Comparison of ENCODE assay signal across 8 cellular contexts in genomic region chr1:206380163-206380790, GRCh38.
DNase-seq lines count a peak whose midpoint lies in the region; ATAC-seq and TF ChIP-seq lines count a peak whose summit lies in the region.
"Not testable (repeated sequence)": the region's sequence is repeated elsewhere in the genome, so short reads cannot be mapped to it uniquely, and the experiment has no call there.

No MANE protein-coding gene starts in this region.

- not testable (repeated sequence) for BruUV-seq in PC-9 (replicated peaks; lab: Mats Ljungman, UMichigan)

- ATAC-seq in Right ventricle myocardium superior (ENCODE audit: poor library complexity): peak; percentile 51

- H3K36me3 Mint-ChIP-seq in activated CD4-positive, alpha-beta memory T cell treated with anti-CD3 and anti-CD28 coated beads, Interleukin-2, amount 10 ng/mL, durations not matched to agents 7 days and 5 days (ENCODE audit: low read depth); chondrocyte (ENCODE audit: low read depth): not testable (repeated sequence)

- H3K27me3 ChIP-seq in PC-9 (ENCODE audit: insufficient read depth, low read depth): not testable (repeated sequence)

- no CpG with 5 or more reads among the region's 4 CpGs for WGBS in mesodermal cell (ENCODE audit: insufficient coverage in 2 of 2), 2 experiments

- H3K4me2 ChIP-seq in PC-9: not testable (repeated sequence)

- not testable (repeated sequence) for H3K4me3 ChIP-seq in HFF-Myc (replicated peaks; ENCODE audit: low read depth, low read length); PC-9; mesodermal cell (ENCODE audit: extremely low read depth, insufficient read depth, low read length, poor library complexity, severe bottlenecking)

- H4K20me1 ChIP-seq in PC-9 (ENCODE audit: insufficient read depth): not testable (repeated sequence)

- POLR2A ChIA-PET in PC-9 (lab: Charles Lee; ENCODE audit: unreplicated experiment); activated CD4-positive, alpha-beta memory T cell treated with anti-CD3 and anti-CD28 coated beads, Interleukin-2, amount 10 ng/mL, durations not matched to agents 7 days and 5 days (lab: Charles Lee): not testable (repeated sequence)

- not testable (repeated sequence) for H2AFZ ChIP-seq in PC-9

- H3K9me3 Mint-ChIP-seq in activated CD4-positive, alpha-beta memory T cell treated with anti-CD3 and anti-CD28 coated beads, Interleukin-2, amount 10 ng/mL, durations not matched to agents 7 days and 5 days; chondrocyte (ENCODE audit: low read depth): not testable (repeated sequence)

- H3K9me3 ChIP-seq in PC-9 (ENCODE audit: insufficient read depth, low read depth); mesodermal cell (ENCODE audit: control insufficient read depth, low read length): not testable (repeated sequence)

- H3K9me2 ChIP-seq in PC-9 (ENCODE audit: insufficient read depth): not testable (repeated sequence)

- peak overlapping the region; percentile 68 for H3K27ac Mint-ChIP-seq in activated CD4-positive, alpha-beta memory T cell treated with anti-CD3 and anti-CD28 coated beads, Interleukin-2, amount 10 ng/mL, durations not matched to agents 7 days and 5 days
- peak overlapping the region; percentile 41 for H3K27ac Mint-ChIP-seq in chondrocyte (ENCODE audit: unreplicated experiment)

- H3K4me3 Mint-ChIP-seq in activated CD4-positive, alpha-beta memory T cell treated with anti-CD3 and anti-CD28 coated beads, Interleukin-2, amount 10 ng/mL, durations not matched to agents 7 days and 5 days; chondrocyte (ENCODE audit: unreplicated experiment): not testable (repeated sequence)

- not testable (repeated sequence) for TF ChIP-seq CTCF in HFF-Myc (IDR thresholded peaks at IDR 0.05; ENCODE audit: low read depth, low read length, missing control alignments); PC-9 (conservative IDR thresholded peaks at IDR 0.05); chondrocyte (IDR thresholded peaks at IDR 0.05)

- not testable (repeated sequence) for H3F3A ChIP-seq in PC-9 (ENCODE audit: insufficient read depth, low read depth)

- H3K4me1 Mint-ChIP-seq in activated CD4-positive, alpha-beta memory T cell treated with anti-CD3 and anti-CD28 coated beads, Interleukin-2, amount 10 ng/mL, durations not matched to agents 7 days and 5 days: peaks cover 16% of the 10 kb centered on the region
- peaks cover 10% of the 10 kb centered on the region for H3K4me1 Mint-ChIP-seq in chondrocyte (ENCODE audit: low read depth)

- CTCF ChIA-PET in PC-9 (lab: Charles Lee); activated CD4-positive, alpha-beta memory T cell treated with anti-CD3 and anti-CD28 coated beads, Interleukin-2, amount 10 ng/mL, durations not matched to agents 7 days and 5 days (lab: Charles Lee): not testable (repeated sequence)

- not testable (repeated sequence) for H3K79me2 ChIP-seq in PC-9 (ENCODE audit: low read depth)

- not testable (repeated sequence) for H3K27me3 Mint-ChIP-seq in activated CD4-positive, alpha-beta memory T cell treated with anti-CD3 and anti-CD28 coated beads, Interleukin-2, amount 10 ng/mL, durations not matched to agents 7 days and 5 days; chondrocyte (ENCODE audit: low read depth)

- not testable (repeated sequence) for H3K36me3 ChIP-seq in PC-9 (ENCODE audit: low read depth); mesodermal cell (ENCODE audit: control insufficient read depth, insufficient read depth, low read length)

- DNase-seq in AML-193 (lab: John Stamatoyannopoulos, UW): peak; percentile 32 to 47
- DNase-seq in HFF-Myc (ENCODE audit: extremely low read depth, low read depth): peak; percentile 0
- not testable (repeated sequence) for DNase-seq in PC-9; activated CD4-positive, alpha-beta memory T cell treated with anti-CD3 and anti-CD28 coated beads, Interleukin-2, amount 10 ng/mL, durations not matched to agents 7 days and 5 days; chondrocyte (ENCODE audit: low spot score); Right ventricle myocardium superior
- DNase-seq in stromal cell of bone marrow (ENCODE audit: low read depth): peak; percentile 59

- intact Hi-C loops in PC-9 (cut with micrococcal nuclease; ENCODE audit: unreplicated experiment); Right ventricle myocardium superior (cut with DNase I): not testable (repeated sequence)

- H3K4me1 ChIP-seq in PC-9 (replicated peaks; ENCODE audit: insufficient read depth); mesodermal cell (ENCODE audit: control insufficient read depth, insufficient read depth, low read length, poor library complexity, severe bottlenecking): not testable (repeated sequence)

- 0 out of 2 replicates have a peak overlapping the region, but pooled peaks have one; percentile 29 for H3K27ac ChIP-seq in PC-9
- peak overlapping the region; percentile 69 for H3K27ac ChIP-seq in mesodermal cell (ENCODE audit: low read depth, low read length, severe bottlenecking)
